9 cellular contexts compared by ENCODE assay signal in the genomic region with DNA sequence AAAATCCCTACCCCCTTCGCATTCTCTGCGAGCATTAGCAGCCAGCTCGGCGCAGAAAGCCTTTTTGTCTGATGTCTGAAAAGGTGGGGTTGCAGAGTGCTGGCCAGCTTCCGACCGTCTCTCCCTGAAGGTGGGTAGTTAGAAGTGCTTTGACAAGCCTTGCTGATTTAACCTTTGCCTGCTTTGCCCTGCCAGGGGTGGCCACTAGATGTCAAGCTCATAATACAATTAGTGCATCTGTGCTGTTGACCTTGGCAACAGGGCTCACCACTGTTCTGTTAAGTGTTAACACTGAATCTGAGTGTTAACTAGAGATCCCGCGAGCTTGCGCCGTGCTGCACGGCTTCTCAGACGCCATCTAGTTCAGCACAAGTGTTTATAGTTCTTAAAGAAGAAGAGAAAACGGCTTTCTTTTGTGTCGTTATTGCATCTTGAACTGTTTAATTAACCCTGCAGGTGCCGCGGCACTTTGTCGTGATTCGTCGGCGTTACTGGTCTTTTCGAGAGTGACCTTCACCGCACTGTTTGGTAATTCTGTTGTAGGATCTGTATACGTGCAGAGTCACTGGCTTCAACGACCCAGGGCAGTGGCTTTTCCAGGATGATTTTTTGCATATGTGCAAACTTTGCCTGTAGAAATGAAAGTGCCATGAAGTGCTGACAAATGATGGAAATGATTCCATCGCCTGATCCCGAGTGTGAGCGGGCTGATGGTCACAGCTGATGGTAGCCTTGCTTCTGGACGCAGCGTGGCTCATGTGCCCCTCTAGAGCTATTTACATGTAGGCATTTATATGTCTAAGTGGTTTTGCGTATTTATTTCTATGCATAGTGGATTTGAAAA. TPM values are rescaled to one million over a fixed set of nuclear protein-coding genes. Genes with fewer than 3 reads are reported as not detected.
DNase-seq lines count a peak whose midpoint lies in the region; ATAC-seq and TF ChIP-seq lines count a peak whose summit lies in the region.
"Had no signal": no experiment of that assay in that cellular context is flagged by ENCODE, and none has a peak within 500 bp of the region (broad histone marks: within the 10 kb centered on the region; RNA-seq: fewer than 3 reads in every experiment).

No MANE protein-coding gene starts in this region.

- ATAC-seq in HG03025 (IDR thresholded peaks at IDR 0.05; ENCODE audit: low FRiP score, unreplicated experiment) (no peak), HG03159 (IDR thresholded peaks at IDR 0.05; ENCODE audit: unreplicated experiment) (no peak), GM19467 (IDR thresholded peaks at IDR 0.05; ENCODE audit: unreplicated experiment) (no peak)

- no peak overlapping the region for H3K4me2 ChIP-seq in neural cell (ENCODE audit: low read length)

- TF ChIP-seq CTCF in coronary artery (IDR thresholded peaks at IDR 0.05): no peak
- peak; percentile 40 for TF ChIP-seq CTCF in neural cell (IDR thresholded peaks at IDR 0.05; ENCODE audit: poor library complexity, severe bottlenecking)

- no peak overlapping the region for H2AFZ ChIP-seq in neural cell (ENCODE audit: low read depth, low read length)

- no peaks in the 10 kb centered on the region for H4K20me1 ChIP-seq in neural cell (ENCODE audit: insufficient read depth)

- H3K79me2 ChIP-seq in neural cell (replicated peaks; ENCODE audit: insufficient read depth, low read length): peaks cover 32% of the 10 kb centered on the region

- no peak for TF ChIP-seq RAD21 in neural cell (conservative IDR thresholded peaks at IDR 0.05)

- H3K27ac ChIP-seq in coronary artery (no peak overlapping the region), neural cell (ENCODE audit: low read length) (no peak overlapping the region)
- H3K27ac ChIP-seq: heart right ventricle had no signal

- H3K9me3 ChIP-seq in neural cell (ENCODE audit: low read length): peaks cover 5% of the 10 kb centered on the region
- H3K9me3 ChIP-seq: heart right ventricle had no signal

- H3K4me3 ChIP-seq in H7 (ENCODE audit: insufficient read depth, low read depth, low read length) (peak overlapping the region; percentile 21), coronary artery (peak overlapping the region; percentile 26), neural cell (ENCODE audit: low read length) (peak overlapping the region; percentile 8)
- H3K4me3 ChIP-seq: heart right ventricle had no signal

- H3K36me3 ChIP-seq in H7 (replicated peaks; ENCODE audit: control insufficient read depth, insufficient read depth, low read length): no peaks in the 10 kb centered on the region
- H3K36me3 ChIP-seq in neural cell (ENCODE audit: insufficient read depth, low read length): no peaks in the 10 kb centered on the region
- H3K36me3 ChIP-seq: heart right ventricle had no signal

- no peak overlapping the region for H3K9ac ChIP-seq in neural cell (ENCODE audit: low read length)

- DNase-seq in GF-D8 (lab: John Stamatoyannopoulos, UW): peak; percentile 41
- peak; percentile 74 for DNase-seq in H7
- peak; percentile 82 for DNase-seq in NCI-H2196 treated with DMSO at 0.1 percent for 48 hours (lab: John Stamatoyannopoulos, UW; ENCODE audit: unreplicated experiment)
- DNase-seq in coronary artery (ENCODE audit: low spot score): no peak
- DNase-seq: heart right ventricle had no signal

- no peaks in the 10 kb centered on the region for H3K9me2 ChIP-seq in neural cell (ENCODE audit: insufficient read depth, low read length)

- H3K27me3 ChIP-seq in H7 (ENCODE audit: control insufficient read depth, insufficient read depth, low read length) (peaks cover 15% of the 10 kb centered on the region; the same call in 1 of the 2 replicates), neural cell (ENCODE audit: insufficient read depth, low read depth, low read length) (peaks cover 58% of the 10 kb centered on the region)

- TF ChIP-seq EP300 in neural cell (conservative IDR thresholded peaks at IDR 0.05; ENCODE audit: poor library complexity, severe bottlenecking): no peak

- no peaks in the 10 kb centered on the region for H3F3A ChIP-seq in neural cell (ENCODE audit: insufficient read depth, low read length, poor library complexity, severe bottlenecking)

TF ChIP-seq in neural cell, 6 proteins besides CTCF, POLR2A, EP300 and RAD21:
- TF ChIP-seq SMC3 (conservative IDR thresholded peaks at IDR 0.05; ENCODE audit: poor library complexity) (peak; percentile 23), MXI1 (conservative IDR thresholded peaks at IDR 0.05; ENCODE audit: poor library complexity, severe bottlenecking) (no peak)

RNA-seq across cellular contexts. Expression of gene SALL3, which starts 5.5 kb away (rescaled TPM):
- 60.0 and 96.6 TPM in 2 replicates for total RNA-seq in H7 (2014; rRNA removed; shearing (Covaris generic))
- 0.16 and 0.24 TPM in 2 replicates for polyA plus RNA-seq in neural cell
- 0.81 and 0.97 TPM in 2 replicates for polyA minus RNA-seq in neural cell
